Comparison of ENCODE assay signal across 32 cellular contexts in genomic region chr5:82287625-82288024, GRCh38.
"Had no signal": no experiment of that assay in that cellular context is flagged by ENCODE, and none has a peak within 500 bp of the region (broad histone marks: within the 10 kb centered on the region; RNA-seq: fewer than 3 reads in every experiment).

No MANE protein-coding gene starts in this region.

- H3K4me3 ChIP-seq: body of pancreas, cardiac muscle cell, esophagus muscularis mucosa, heart right ventricle, left lung, lower lobe of right lung, mucosa of descending colon, ovary, thyroid gland, upper lobe of left lung, vagina had no signal

- H3K36me3 ChIP-seq: cardiac muscle cell, esophagus muscularis mucosa, heart right ventricle, left lung, lower lobe of right lung, ovary, thyroid gland, upper lobe of left lung, vagina had no signal

- H3K4me1 ChIP-seq: body of pancreas, left lung, lower lobe of right lung, upper lobe of left lung, vagina had no signal

- DNase-seq: activated CD4-positive, alpha-beta T cell treated with anti-CD3 and anti-CD28 coated beads for 36 hours; activated CD4-positive, CD25-positive, alpha-beta regulatory T cell; activated CD8-positive, alpha-beta memory T cell treated with anti-CD3 and anti-CD28 coated beads, Interleukin-2, amount 10 ng/mL, durations not matched to agents 7 days and 5 days; activated CD8-positive, alpha-beta T cell treated with anti-CD3 and anti-CD28 coated beads, Interleukin-2, amount 10 ng/mL, durations not matched to agents 7 days and 5 days; activated T-cell treated with anti-CD3 and anti-CD28 coated beads, Interleukin-2, amount 50 U/mL, for 48 hours; body of pancreas; cortex of kidney; foreskin melanocyte; heart right ventricle; left lung; lower lobe of right lung; mesendoderm; mucosa of descending colon; ovary; retina; small intestine; stimulated activated CD4-positive, alpha-beta T cell treated with anti-CD3 and anti-CD28 coated beads, Interleukin-4, amount 100 ng/mL, for 24 hours; stimulated activated naive CD8-positive, alpha-beta T cell treated with anti-CD3 and anti-CD28 coated beads, Interleukin-15, amount 100 ng/mL, for 72 hours; substantia nigra; T-helper 1 cell; thyroid gland; upper lobe of left lung had no signal

- H3K9me3 Mint-ChIP-seq: activated naive CD4-positive, alpha-beta T cell treated with anti-CD3 and anti-CD28 coated beads, Interleukin-2, amount 50 U/mL, for 24 hours; activated T-helper 2 cell treated with anti-CD3 and anti-CD28 coated beads, Interferon-gamma antibody, Interleukin-2, Interleukin-4, amounts not matched to agents 10 μg/mL and 5 μg/mL and 100 μg/mL, durations not matched to agents 14 hours and 24 hours and 36 hours; nephron; stimulated activated effector memory CD8-positive, alpha-beta T cell treated with anti-CD3 and anti-CD28 coated beads, Interleukin-12 subunit alpha, Interleukin-12 subunit beta, amount 100 ng/mL, for 72 hours; stimulated activated naive CD8-positive, alpha-beta T cell treated with anti-CD3 and anti-CD28 coated beads, Interleukin-15, amount 100 ng/mL, for 72 hours; T-helper 2 cell treated with Interferon-gamma antibody and Interleukin-4, amounts not matched to agents 5 μg/mL and 100 μg/mL, for 36 hours had no signal

- H3K27me3 Mint-ChIP-seq: activated CD4-positive, alpha-beta T cell treated with anti-CD3 and anti-CD28 coated beads for 36 hours; activated CD8-positive, alpha-beta memory T cell treated with anti-CD3 and anti-CD28 coated beads, Interleukin-2, amount 10 ng/mL, durations not matched to agents 7 days and 5 days; activated naive CD4-positive, alpha-beta T cell treated with anti-CD3 and anti-CD28 coated beads, Interleukin-2, amount 50 U/mL, for 24 hours; progenitor cell of endocrine pancreas; stimulated activated naive CD8-positive, alpha-beta T cell treated with anti-CD3 and anti-CD28 coated beads, Interleukin-15, amount 100 ng/mL, for 72 hours had no signal

- H3K27ac Mint-ChIP-seq: activated CD4-positive, alpha-beta T cell treated with anti-CD3 and anti-CD28 coated beads for 36 hours; activated CD8-positive, alpha-beta memory T cell treated with anti-CD3 and anti-CD28 coated beads, Interleukin-2, amount 10 ng/mL, durations not matched to agents 7 days and 5 days; activated CD8-positive, alpha-beta T cell treated with anti-CD3 and anti-CD28 coated beads, Interleukin-2, amount 10 ng/mL, durations not matched to agents 7 days and 5 days; activated naive CD4-positive, alpha-beta T cell treated with anti-CD3 and anti-CD28 coated beads, Interleukin-2, amount 50 U/mL, for 24 hours; activated T-helper 2 cell treated with anti-CD3 and anti-CD28 coated beads, Interferon-gamma antibody, Interleukin-2, Interleukin-4, amounts not matched to agents 10 μg/mL and 5 μg/mL and 100 μg/mL, durations not matched to agents 14 hours and 24 hours and 36 hours; nephron; progenitor cell of endocrine pancreas; stimulated activated effector memory CD8-positive, alpha-beta T cell treated with anti-CD3 and anti-CD28 coated beads, Interleukin-12 subunit alpha, Interleukin-12 subunit beta, amount 100 ng/mL, for 72 hours; stimulated activated naive CD8-positive, alpha-beta T cell treated with anti-CD3 and anti-CD28 coated beads, Interleukin-15, amount 100 ng/mL, for 72 hours; T-helper 2 cell treated with Interferon-gamma antibody and Interleukin-4, amounts not matched to agents 5 μg/mL and 100 μg/mL, for 36 hours had no signal

- H3K9me3 ChIP-seq: body of pancreas, esophagus muscularis mucosa, heart right ventricle, left lung, lower lobe of right lung, mucosa of descending colon, ovary, thyroid gland, upper lobe of left lung, vagina had no signal

- ATAC-seq: activated CD4-positive, alpha-beta T cell treated with anti-CD3 and anti-CD28 coated beads for 36 hours; activated CD8-positive, alpha-beta memory T cell treated with anti-CD3 and anti-CD28 coated beads, Interleukin-2, amount 10 ng/mL, durations not matched to agents 7 days and 5 days; activated CD8-positive, alpha-beta T cell treated with anti-CD3 and anti-CD28 coated beads, Interleukin-2, amount 10 ng/mL, durations not matched to agents 7 days and 5 days; body of pancreas; heart right ventricle; left lung; lower lobe of right lung; mucosa of descending colon; sciatic nerve; stimulated activated effector memory CD8-positive, alpha-beta T cell treated with anti-CD3 and anti-CD28 coated beads, Interleukin-12 subunit alpha, Interleukin-12 subunit beta, amount 100 ng/mL, for 72 hours; stimulated activated naive CD8-positive, alpha-beta T cell treated with anti-CD3 and anti-CD28 coated beads, Interleukin-15, amount 100 ng/mL, for 72 hours had no signal

- H3K4me3 Mint-ChIP-seq: activated CD4-positive, alpha-beta T cell treated with anti-CD3 and anti-CD28 coated beads for 36 hours; activated CD8-positive, alpha-beta memory T cell treated with anti-CD3 and anti-CD28 coated beads, Interleukin-2, amount 10 ng/mL, durations not matched to agents 7 days and 5 days; activated CD8-positive, alpha-beta T cell treated with anti-CD3 and anti-CD28 coated beads, Interleukin-2, amount 10 ng/mL, durations not matched to agents 7 days and 5 days; activated naive CD4-positive, alpha-beta T cell treated with anti-CD3 and anti-CD28 coated beads, Interleukin-2, amount 50 U/mL, for 24 hours; nephron; stimulated activated effector memory CD8-positive, alpha-beta T cell treated with anti-CD3 and anti-CD28 coated beads, Interleukin-12 subunit alpha, Interleukin-12 subunit beta, amount 100 ng/mL, for 72 hours; stimulated activated naive CD8-positive, alpha-beta T cell treated with anti-CD3 and anti-CD28 coated beads, Interleukin-15, amount 100 ng/mL, for 72 hours; T-helper 2 cell treated with Interferon-gamma antibody and Interleukin-4, amounts not matched to agents 5 μg/mL and 100 μg/mL, for 36 hours had no signal

- H3K27ac ChIP-seq: body of pancreas, cardiac muscle cell, esophagus muscularis mucosa, heart right ventricle, left lung, lower lobe of right lung, ovary, thyroid gland, upper lobe of left lung, vagina had no signal

- H3K36me3 Mint-ChIP-seq: activated CD8-positive, alpha-beta memory T cell treated with anti-CD3 and anti-CD28 coated beads, Interleukin-2, amount 10 ng/mL, durations not matched to agents 7 days and 5 days; activated naive CD4-positive, alpha-beta T cell treated with anti-CD3 and anti-CD28 coated beads, Interleukin-2, amount 50 U/mL, for 24 hours; stimulated activated effector memory CD8-positive, alpha-beta T cell treated with anti-CD3 and anti-CD28 coated beads, Interleukin-12 subunit alpha, Interleukin-12 subunit beta, amount 100 ng/mL, for 72 hours had no signal

- H3K4me1 Mint-ChIP-seq: activated CD4-positive, alpha-beta T cell treated with anti-CD3 and anti-CD28 coated beads for 36 hours; activated CD8-positive, alpha-beta memory T cell treated with anti-CD3 and anti-CD28 coated beads, Interleukin-2, amount 10 ng/mL, durations not matched to agents 7 days and 5 days; activated naive CD4-positive, alpha-beta T cell treated with anti-CD3 and anti-CD28 coated beads, Interleukin-2, amount 50 U/mL, for 24 hours; nephron; stimulated activated effector memory CD8-positive, alpha-beta T cell treated with anti-CD3 and anti-CD28 coated beads, Interleukin-12 subunit alpha, Interleukin-12 subunit beta, amount 100 ng/mL, for 72 hours; stimulated activated naive CD8-positive, alpha-beta T cell treated with anti-CD3 and anti-CD28 coated beads, Interleukin-15, amount 100 ng/mL, for 72 hours had no signal

- H3K27me3 ChIP-seq: body of pancreas, cardiac muscle cell, esophagus muscularis mucosa, heart right ventricle, left lung, ovary, thyroid gland, upper lobe of left lung, vagina had no signal
